8 cellular contexts compared by ENCODE assay signal in genomic region chr5:112707187-112708179, GRCh38. TPM values are rescaled to one million over a fixed set of nuclear protein-coding genes. Genes with fewer than 3 reads are reported as not detected.
DNase-seq lines count a peak whose midpoint lies in the region; ATAC-seq and TF ChIP-seq lines count a peak whose summit lies in the region.

No MANE protein-coding gene starts in this region.

- ATAC-seq in HG02642 (IDR thresholded peaks at IDR 0.05; ENCODE audit: poor library complexity, unreplicated experiment) (peak; percentile 96), omental fat pad (ENCODE audit: low FRiP score) (peak; percentile 98)

- TF ChIP-seq CTCF in GM12864 (IDR thresholded peaks at IDR 0.05; ENCODE audit: low read depth, low read length, missing control alignments): no peak
- no peak for TF ChIP-seq CTCF in glutamatergic neuron (IDR thresholded peaks at IDR 0.05; ENCODE audit: partially characterized antibody, unreplicated experiment)
- TF ChIP-seq CTCF in omental fat pad (IDR thresholded peaks at IDR 0.05): no peak
- TF ChIP-seq CTCF in testis (IDR thresholded peaks at IDR 0.05): peak in 1 of 3 experiments; percentile 6

- H3K36me3 Mint-ChIP-seq in activated naive CD8-positive, alpha-beta T cell treated with anti-CD3 and anti-CD28 coated beads for 36 hours: peaks cover 3% of the 10 kb centered on the region
- H3K36me3 Mint-ChIP-seq in glutamatergic neuron (ENCODE audit: unreplicated experiment): no peaks in the 10 kb centered on the region

- H3K9me3 Mint-ChIP-seq in activated naive CD8-positive, alpha-beta T cell treated with anti-CD3 and anti-CD28 coated beads for 36 hours: no peaks in the 10 kb centered on the region
- H3K9me3 Mint-ChIP-seq in glutamatergic neuron (ENCODE audit: unreplicated experiment): peaks cover 6% of the 10 kb centered on the region

- H3K36me3 ChIP-seq in testis (ENCODE audit: low read depth, missing control alignments): no peaks in the 10 kb centered on the region

- H3K4me3 Mint-ChIP-seq in activated naive CD8-positive, alpha-beta T cell treated with anti-CD3 and anti-CD28 coated beads for 36 hours: peak overlapping the region; percentile 92
- peak overlapping the region; percentile 95 for H3K4me3 Mint-ChIP-seq in glutamatergic neuron (ENCODE audit: unreplicated experiment)

- no peaks in the 10 kb centered on the region for H3K9me3 ChIP-seq in testis

- no peaks in the 10 kb centered on the region for H3K27me3 ChIP-seq in testis

- no peaks in the 10 kb centered on the region for H3K27me3 Mint-ChIP-seq in activated naive CD8-positive, alpha-beta T cell treated with anti-CD3 and anti-CD28 coated beads for 36 hours
- H3K27me3 Mint-ChIP-seq in glutamatergic neuron (ENCODE audit: unreplicated experiment): peaks cover 9% of the 10 kb centered on the region

- peak overlapping the region; percentile 82 for H3K27ac Mint-ChIP-seq in activated naive CD8-positive, alpha-beta T cell treated with anti-CD3 and anti-CD28 coated beads for 36 hours
- peak overlapping the region; percentile 92 for H3K27ac Mint-ChIP-seq in glutamatergic neuron (ENCODE audit: unreplicated experiment)

- WGBS in testis, 2 donors: 1% methylated on average over 28 to 58 of the region's 65 CpGs

- H3K27ac ChIP-seq in testis: peak overlapping the region; percentile 94 to 96

- H3K4me1 ChIP-seq in testis: peaks cover 3% of the 10 kb centered on the region

- intact Hi-C loops in testis (cut with DNase I; ENCODE audit: low total_unique reads): no loop called here

- DNase-seq in GM12864 (ENCODE audit: low read depth): peak; percentile 98
- DNase-seq in NCI-H1105 (lab: John Stamatoyannopoulos, UW): peak; percentile 89
- DNase-seq in SKM-1 (lab: John Stamatoyannopoulos, UW; ENCODE audit: unreplicated experiment): peak; percentile 94
- DNase-seq in activated naive CD8-positive, alpha-beta T cell treated with anti-CD3 and anti-CD28 coated beads for 36 hours: peak; percentile 97
- DNase-seq in glutamatergic neuron: peak; percentile 97
- peak; percentile 82 for DNase-seq in omental fat pad (ENCODE audit: low spot score)
- DNase-seq in testis: peak; percentile 98

- TF ChIP-seq POLR2A in testis (IDR thresholded peaks at IDR 0.05): peak; percentile 68

- H3K4me1 Mint-ChIP-seq in activated naive CD8-positive, alpha-beta T cell treated with anti-CD3 and anti-CD28 coated beads for 36 hours: peaks cover 46% of the 10 kb centered on the region
- peaks cover 36% of the 10 kb centered on the region for H3K4me1 Mint-ChIP-seq in glutamatergic neuron (ENCODE audit: low read depth, unreplicated experiment)

- H3K4me3 ChIP-seq in GM12864 (ENCODE audit: low read depth, low read length) (peak overlapping the region; percentile 86), testis (peak overlapping the region; percentile 98 to 99)

RNA-seq across cellular contexts. Expression of gene APC, which starts 30.2 kb away (rescaled TPM):
- total RNA-seq in activated naive CD8-positive, alpha-beta T cell treated with anti-CD3 and anti-CD28 coated beads for 36 hours: 10 to 100 TPM; 19.5 to 19.8 TPM
- total RNA-seq in glutamatergic neuron (ENCODE audit: unreplicated experiment) (136 TPM), omental fat pad (10 to 100 TPM; 33.9 to 78.5 (median 58.8) TPM), testis (10 to 100 TPM; 39.4 to 58.8 TPM)
- polyA plus RNA-seq in testis (ENCODE audit: insufficient read depth, low read depth, low replicate concordance): 7.1 TPM

Comparison
In these comparisons a context has a peak if more than half of its experiments do, and no peak if none do; other contexts are left out.
1. Peak in every context shown above with its lines: DNase-seq, ATAC-seq, H3K4me3 ChIP-seq and H3K27ac ChIP-seq.